In genomic region chr6:25962368-25963127, GRCh38 we compare ENCODE assay signal across 8 cellular contexts. TPM values are rescaled to one million over a fixed set of nuclear protein-coding genes. Genes with fewer than 3 reads are reported as not detected.
DNase-seq lines count a peak whose midpoint lies in the region; ATAC-seq and TF ChIP-seq lines count a peak whose summit lies in the region.

Gene TRIM38, plus strand, starts transcription at chr6:25962802. Its CDS starts 3,721 bp downstream, at chr6:25966523.

- H3K9me3 ChIP-seq in neutrophil (no peaks in the 10 kb centered on the region), testis (no peaks in the 10 kb centered on the region)

- TF ChIP-seq CTCF in AG09319 (IDR thresholded peaks at IDR 0.05; ENCODE audit: low read depth, low read length) (no peak), fibroblast of pulmonary artery (IDR thresholded peaks at IDR 0.05; ENCODE audit: low read length, missing control alignments) (no peak), neutrophil (IDR thresholded peaks at IDR 0.05) (no peak), testis (IDR thresholded peaks at IDR 0.05) (no peak)

- H3K4me1 ChIP-seq in neutrophil (ENCODE audit: control insufficient read depth in 1 of 2, insufficient read depth in 1 of 2, low read depth in 1 of 2, low read length in 1 of 2) (peaks cover 48 to 55% of the 10 kb centered on the region in 2 experiments), testis (no peaks in the 10 kb centered on the region)

- H3K27ac Mint-ChIP-seq in activated T-helper 1 cell treated with anti-CD3 and anti-CD28 coated beads, Interleukin-12 subunit alpha, Interleukin-12 subunit beta, Interleukin-2, Interleukin-4 antibody, amounts not matched to agents 30 ng/mL and 10 ng/mL and 1 ng/mL, durations not matched to agents 14 hours and 24 hours and 36 hours: peak within 1 kb of the TSS; percentile 95

- TF ChIP-seq POLR2A in testis (IDR thresholded peaks at IDR 0.05): peak; percentile 25

- DNase-seq in AG09319 (ENCODE audit: extremely low read depth, low read depth) (peak; percentile 79), fibroblast of pulmonary artery (ENCODE audit: low read depth) (peak; percentile 93), testis (peak; percentile 86)
- peak; percentile 76 for DNase-seq in activated T-helper 1 cell treated with anti-CD3 and anti-CD28 coated beads, Interleukin-12 subunit alpha, Interleukin-12 subunit beta, Interleukin-2, Interleukin-4 antibody, amounts not matched to agents 30 ng/mL and 10 ng/mL and 1 ng/mL, durations not matched to agents 14 hours and 24 hours and 36 hours (ENCODE audit: low spot score)

- H3K9me3 Mint-ChIP-seq in activated T-helper 1 cell treated with anti-CD3 and anti-CD28 coated beads, Interleukin-12 subunit alpha, Interleukin-12 subunit beta, Interleukin-2, Interleukin-4 antibody, amounts not matched to agents 30 ng/mL and 10 ng/mL and 1 ng/mL, durations not matched to agents 14 hours and 24 hours and 36 hours: peaks cover 28% of the 10 kb centered on the region

- H3K4me1 Mint-ChIP-seq in activated T-helper 1 cell treated with anti-CD3 and anti-CD28 coated beads, Interleukin-12 subunit alpha, Interleukin-12 subunit beta, Interleukin-2, Interleukin-4 antibody, amounts not matched to agents 30 ng/mL and 10 ng/mL and 1 ng/mL, durations not matched to agents 14 hours and 24 hours and 36 hours (ENCODE audit: low read depth): peaks cover 86% of the 10 kb centered on the region

- 20 to 33% methylated on average over 9 of the region's 9 CpGs for WGBS in testis, 2 donors

- H3K27me3 ChIP-seq in neutrophil (no peaks in the 10 kb centered on the region), testis (no peaks in the 10 kb centered on the region)

- peaks cover 44% of the 10 kb centered on the region for H3K36me3 Mint-ChIP-seq in activated T-helper 1 cell treated with anti-CD3 and anti-CD28 coated beads, Interleukin-12 subunit alpha, Interleukin-12 subunit beta, Interleukin-2, Interleukin-4 antibody, amounts not matched to agents 30 ng/mL and 10 ng/mL and 1 ng/mL, durations not matched to agents 14 hours and 24 hours and 36 hours (ENCODE audit: low read depth)

- peaks cover 29% of the 10 kb centered on the region for H3K36me3 ChIP-seq in neutrophil
- no peaks in the 10 kb centered on the region for H3K36me3 ChIP-seq in testis (ENCODE audit: low read depth, missing control alignments)

- H3K4me3 Mint-ChIP-seq in activated T-helper 1 cell treated with anti-CD3 and anti-CD28 coated beads, Interleukin-12 subunit alpha, Interleukin-12 subunit beta, Interleukin-2, Interleukin-4 antibody, amounts not matched to agents 30 ng/mL and 10 ng/mL and 1 ng/mL, durations not matched to agents 14 hours and 24 hours and 36 hours: peak within 1 kb of the TSS; percentile 94

- no peaks in the 10 kb centered on the region for H3K27me3 Mint-ChIP-seq in activated T-helper 1 cell treated with anti-CD3 and anti-CD28 coated beads, Interleukin-12 subunit alpha, Interleukin-12 subunit beta, Interleukin-2, Interleukin-4 antibody, amounts not matched to agents 30 ng/mL and 10 ng/mL and 1 ng/mL, durations not matched to agents 14 hours and 24 hours and 36 hours (ENCODE audit: insufficient read depth)

- H3K4me3 ChIP-seq in fibroblast of pulmonary artery (replicated peaks; ENCODE audit: low read depth, low read length): peak within 1 kb of the TSS; percentile 75
- H3K4me3 ChIP-seq in neutrophil (ENCODE audit: low read depth in 1 of 2, low read length in 1 of 2): peak within 1 kb of the TSS; percentile 72 to 79
- H3K4me3 ChIP-seq in testis: peak within 1 kb of the TSS; percentile 52 to 61

- intact Hi-C loops in activated T-helper 1 cell treated with anti-CD3 and anti-CD28 coated beads, Interleukin-12 subunit alpha, Interleukin-12 subunit beta, Interleukin-2, Interleukin-4 antibody, amounts not matched to agents 30 ng/mL and 10 ng/mL and 1 ng/mL, durations not matched to agents 14 hours and 24 hours and 36 hours (cut with micrococcal nuclease): loop anchor here (1.0 to 10.0 kb wide), 11 partner anchors 14 to 1028 kb away; partner anchors contain the start of gene RIPOR2
- intact Hi-C loops in testis (cut with DNase I; ENCODE audit: low total_unique reads): no loop called here

- H3K27ac ChIP-seq in neutrophil: peak within 1 kb of the TSS; percentile 95
- H3K27ac ChIP-seq in testis: peak within 1 kb of the TSS; percentile 83 to 93

- ATAC-seq in GM18873 (IDR thresholded peaks at IDR 0.05; ENCODE audit: low FRiP score, unreplicated experiment): peak; percentile 68
- peak; percentile 68 for ATAC-seq in HG03103 (IDR thresholded peaks at IDR 0.05; ENCODE audit: low read depth, unreplicated experiment)

TF ChIP-seq in PFSK-1, 5 proteins besides CTCF, POLR2A, EP300 and RAD21:
- TF ChIP-seq TAF1 (IDR thresholded peaks at IDR 0.05; ENCODE audit: borderline replicate concordance, insufficient read depth, low read length) (peak; percentile 84; the same call in 1 of the 2 replicates), FOXP2 (optimal IDR thresholded peaks at IDR 0.05; ENCODE audit: borderline replicate concordance, extremely low read depth, extremely low read length, insufficient read depth) (no peak), SIN3A (IDR thresholded peaks at IDR 0.05; ENCODE audit: borderline replicate concordance, insufficient read depth, low read length) (peak; percentile 27; the same call in 1 of the 2 replicates), POLR2AphosphoS5 (IDR thresholded peaks at IDR 0.05; ENCODE audit: low read depth, low read length) (peak; percentile 90)
- TF ChIP-seq, protein P1, sequence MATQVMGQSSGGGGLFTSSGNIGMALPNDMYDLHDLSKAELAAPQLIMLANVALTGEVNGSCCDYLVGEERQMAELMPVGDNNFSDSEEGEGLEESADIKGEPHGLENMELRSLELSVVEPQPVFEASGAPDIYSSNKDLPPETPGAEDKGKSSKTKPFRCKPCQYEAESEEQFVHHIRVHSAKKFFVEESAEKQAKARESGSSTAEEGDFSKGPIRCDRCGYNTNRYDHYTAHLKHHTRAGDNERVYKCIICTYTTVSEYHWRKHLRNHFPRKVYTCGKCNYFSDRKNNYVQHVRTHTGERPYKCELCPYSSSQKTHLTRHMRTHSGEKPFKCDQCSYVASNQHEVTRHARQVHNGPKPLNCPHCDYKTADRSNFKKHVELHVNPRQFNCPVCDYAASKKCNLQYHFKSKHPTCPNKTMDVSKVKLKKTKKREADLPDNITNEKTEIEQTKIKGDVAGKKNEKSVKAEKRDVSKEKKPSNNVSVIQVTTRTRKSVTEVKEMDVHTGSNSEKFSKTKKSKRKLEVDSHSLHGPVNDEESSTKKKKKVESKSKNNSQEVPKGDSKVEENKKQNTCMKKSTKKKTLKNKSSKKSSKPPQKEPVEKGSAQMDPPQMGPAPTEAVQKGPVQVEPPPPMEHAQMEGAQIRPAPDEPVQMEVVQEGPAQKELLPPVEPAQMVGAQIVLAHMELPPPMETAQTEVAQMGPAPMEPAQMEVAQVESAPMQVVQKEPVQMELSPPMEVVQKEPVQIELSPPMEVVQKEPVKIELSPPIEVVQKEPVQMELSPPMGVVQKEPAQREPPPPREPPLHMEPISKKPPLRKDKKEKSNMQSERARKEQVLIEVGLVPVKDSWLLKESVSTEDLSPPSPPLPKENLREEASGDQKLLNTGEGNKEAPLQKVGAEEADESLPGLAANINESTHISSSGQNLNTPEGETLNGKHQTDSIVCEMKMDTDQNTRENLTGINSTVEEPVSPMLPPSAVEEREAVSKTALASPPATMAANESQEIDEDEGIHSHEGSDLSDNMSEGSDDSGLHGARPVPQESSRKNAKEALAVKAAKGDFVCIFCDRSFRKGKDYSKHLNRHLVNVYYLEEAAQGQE (IDR thresholded peaks at IDR 0.05; ENCODE audit: insufficient read depth in 1 of 2, low read depth in 2 of 2, low read length in 2 of 2): no peak; a peak in 1 of 4 replicates
TF ChIP-seq in PFSK-1: peak in this region for 3.

RNA-seq across cellular contexts. Expression of gene TRIM38, which starts in this region (rescaled TPM):
- 1.8 TPM for polyA plus RNA-seq in PFSK-1 (2012; ENCODE audit: insufficient read length, low read depth)
- total RNA-seq in activated T-helper 1 cell treated with anti-CD3 and anti-CD28 coated beads, Interleukin-12 subunit alpha, Interleukin-12 subunit beta, Interleukin-2, Interleukin-4 antibody, amounts not matched to agents 30 ng/mL and 10 ng/mL and 1 ng/mL, durations not matched to agents 14 hours and 24 hours and 36 hours: 24.5 and 25.3 TPM in 2 replicates
- total RNA-seq in testis: 1 to 10 TPM; 5.3 to 9.1 TPM
- 3.2 TPM for polyA plus RNA-seq in testis (ENCODE audit: insufficient read depth, low read depth, low replicate concordance)

Comparison
In these comparisons a context has a peak if more than half of its experiments do, and no peak if none do; other contexts are left out.
1. Peak in every context shown above with its lines: DNase-seq, ATAC-seq, H3K4me3 ChIP-seq and H3K27ac ChIP-seq.